In genomic region chr1:212762839-212763238, GRCh38 we compare ENCODE assay signal across 8 cellular contexts.
"Had no signal": no experiment of that assay in that cellular context is flagged by ENCODE, and none has a peak within 500 bp of the region (broad histone marks: within the 10 kb centered on the region; RNA-seq: fewer than 3 reads in every experiment).

No MANE protein-coding gene starts in this region.

- DNase-seq: GM23248, GOT3, H7, HCEC 1CT, KBM-7 had no signal

- H2AFZ ChIP-seq: GM23248 had no signal

- H3K27me3 Mint-ChIP-seq: IgD-negative memory B cell had no signal

- H3K9ac ChIP-seq: GM23248 had no signal

- H3K4me3 Mint-ChIP-seq: IgD-negative memory B cell had no signal

- ATAC-seq: HepG2 had no signal

- H3K4me3 ChIP-seq: GM23248 had no signal

- H3K27ac ChIP-seq: GM23248, HL-60 had no signal
